Comparison of ENCODE assay signal across 23 cellular contexts in the genomic region with DNA sequence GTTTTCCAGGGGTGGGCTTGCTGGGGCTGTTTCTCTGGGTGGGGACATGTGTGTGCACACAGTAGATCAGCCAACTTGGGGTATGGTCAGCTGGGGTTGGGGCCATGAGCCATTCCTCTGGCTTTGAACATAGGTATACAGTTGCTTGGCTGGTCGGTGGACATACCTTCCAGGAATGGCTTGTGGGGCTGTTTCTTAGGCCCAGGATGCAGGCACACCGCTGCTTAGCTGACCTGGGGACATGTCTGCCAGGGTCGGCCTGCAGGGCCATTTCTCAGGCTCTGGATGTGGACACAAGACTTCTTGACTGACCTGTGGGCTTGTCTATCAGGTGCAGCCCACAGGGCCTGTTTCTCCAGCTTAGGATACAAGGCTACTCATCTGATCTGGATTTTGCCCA.
"Had no signal": no experiment of that assay in that cellular context is flagged by ENCODE, and none has a peak within 500 bp of the region (broad histone marks: within the 10 kb centered on the region; RNA-seq: fewer than 3 reads in every experiment).

No MANE protein-coding gene starts in this region.

- H3K4me3 ChIP-seq: left ventricle myocardium inferior, lung, mucosa of descending colon, pancreas, prostate gland, sigmoid colon, spleen, tibial nerve, upper lobe of right lung, uterus had no signal

- H3K27ac Mint-ChIP-seq: naive thymus-derived CD4-positive, alpha-beta T cell; natural killer cell treated with Interleukin-12 subunit alpha and Interleukin-12 subunit beta and Interleukin-15 and Interleukin-18, amount 100 ng/mL, for 72 hours; stimulated activated memory B cell treated with anti-CD40 and anti-IgM and Interleukin-4, amounts not matched to agents 10 μg/mL and 1 μg/mL and 100 μg/mL, for 72 hours had no signal

- ATAC-seq: mucosa of descending colon; naive thymus-derived CD4-positive, alpha-beta T cell; natural killer cell treated with Interleukin-12 subunit alpha and Interleukin-12 subunit beta and Interleukin-15 and Interleukin-18, amount 100 ng/mL, for 72 hours; pancreas; stimulated activated memory B cell treated with anti-CD40 and anti-IgM and Interleukin-4, amounts not matched to agents 10 μg/mL and 1 μg/mL and 100 μg/mL, for 72 hours; stimulated activated naive CD8-positive, alpha-beta T cell treated with anti-CD3 and anti-CD28 coated beads, Interleukin-15, amount 100 ng/mL, for 72 hours had no signal

- FAIRE-seq: pancreas, small intestine had no signal

- H3K4me1 Mint-ChIP-seq: stimulated activated memory B cell treated with anti-CD40 and anti-IgM and Interleukin-4, amounts not matched to agents 10 μg/mL and 1 μg/mL and 100 μg/mL, for 72 hours; stimulated activated naive CD8-positive, alpha-beta T cell treated with anti-CD3 and anti-CD28 coated beads, Interleukin-15, amount 100 ng/mL, for 72 hours had no signal

- H3K4me1 ChIP-seq: pancreas, prostate gland, sigmoid colon, spleen, tibial nerve, upper lobe of right lung, uterus had no signal

- H3K4me3 Mint-ChIP-seq: naive thymus-derived CD4-positive, alpha-beta T cell; natural killer cell treated with Interleukin-12 subunit alpha and Interleukin-12 subunit beta and Interleukin-15 and Interleukin-18, amount 100 ng/mL, for 72 hours; stimulated activated memory B cell treated with anti-CD40 and anti-IgM and Interleukin-4, amounts not matched to agents 10 μg/mL and 1 μg/mL and 100 μg/mL, for 72 hours; stimulated activated naive CD8-positive, alpha-beta T cell treated with anti-CD3 and anti-CD28 coated beads, Interleukin-15, amount 100 ng/mL, for 72 hours had no signal

- H3K9me3 ChIP-seq: pancreas, prostate gland, uterus had no signal

- H3K27me3 Mint-ChIP-seq: naive thymus-derived CD4-positive, alpha-beta T cell; stimulated activated naive CD8-positive, alpha-beta T cell treated with anti-CD3 and anti-CD28 coated beads, Interleukin-15, amount 100 ng/mL, for 72 hours had no signal

- H3K27me3 ChIP-seq: pancreas, sigmoid colon, spleen, tibial nerve, upper lobe of right lung, uterus had no signal

- H3K27ac ChIP-seq: left ventricle myocardium inferior, pancreas, prostate gland, sigmoid colon, spleen, tibial nerve, upper lobe of right lung, uterus had no signal

- H3K36me3 ChIP-seq: left ventricle myocardium inferior, pancreas, prostate gland, sigmoid colon, spleen, tibial nerve, upper lobe of right lung, uterus had no signal

- DNase-seq: left ventricle myocardium inferior; mesendoderm; midbrain; mucosa of descending colon; naive thymus-derived CD4-positive, alpha-beta T cell; nucleus accumbens; pancreas; retina; sigmoid colon; small intestine; spleen; stimulated activated CD4-positive, alpha-beta T cell treated with anti-CD3 and anti-CD28 coated beads, Interleukin-4, amount 100 ng/mL, for 4 hours; stimulated activated CD8-positive, alpha-beta memory T cell treated with anti-CD3 and anti-CD28 coated beads, Interleukin-4, amount 100 ng/mL, for 48 hours; stimulated activated naive CD4-positive, alpha-beta T cell treated with Interleukin-2 at 50 U/mL for 16 hours; stimulated activated naive CD8-positive, alpha-beta T cell treated with anti-CD3 and anti-CD28 coated beads, Interleukin-15, amount 100 ng/mL, for 72 hours; substantia nigra; upper lobe of right lung; uterus had no signal
